ENCODE assay signal across 1 cellular context in the genomic region with DNA sequence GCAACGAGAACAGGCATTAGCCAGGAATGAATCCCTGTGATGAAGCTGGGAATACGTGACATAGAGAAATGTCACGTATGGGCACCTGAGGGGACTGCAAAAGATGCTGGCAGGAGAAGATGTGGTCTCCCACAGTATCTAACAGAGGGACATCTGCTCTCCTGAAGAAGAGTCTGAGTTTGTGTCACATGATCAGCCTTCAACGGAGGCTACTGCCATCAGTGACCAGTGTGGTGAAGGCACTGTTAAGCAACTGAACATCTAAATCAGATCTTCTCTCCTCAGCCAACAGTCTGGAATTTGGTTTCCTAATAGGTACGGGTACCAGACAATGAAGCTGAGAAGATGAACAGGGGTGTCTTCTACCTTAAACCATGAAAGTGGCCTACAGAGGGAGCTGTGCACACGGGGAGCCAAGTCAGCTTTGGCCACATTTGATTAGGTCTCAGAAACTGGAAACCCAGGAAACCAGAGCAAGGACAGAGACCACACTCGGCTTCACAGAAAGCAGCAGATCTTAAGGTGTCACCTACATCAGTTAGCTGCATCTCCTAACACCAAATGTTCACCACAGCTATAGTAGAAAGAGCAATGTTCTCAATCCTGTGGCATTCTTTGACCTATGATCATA.
A peak's percentile ranks its signal among the peaks of the same experiment; 100 is the strongest.
TF ChIP-seq lines count a peak whose summit lies in the region.

No MANE protein-coding gene starts in this region.

TF ChIP-seq in GM12878, 131 proteins besides CTCF, POLR2A, EP300 and RAD21 (continued from another document):
- TF ChIP-seq NBN (IDR thresholded peaks at IDR 0.05) (no peak), RCOR1 (conservative IDR thresholded peaks at IDR 0.05; ENCODE audit: low read depth, low read length) (no peak), SMAD5 (IDR thresholded peaks at IDR 0.05; ENCODE audit: low read depth) (no peak), EZH2 (IDR thresholded peaks at IDR 0.05; ENCODE audit: borderline replicate concordance, control insufficient read depth, low read depth, low read length) (no peak), ZNF622 (IDR thresholded peaks at IDR 0.05) (no peak), TBL1XR1 (IDR thresholded peaks at IDR 0.05; ENCODE audit: low read depth, low read length) (no peak), ZSCAN29 (IDR thresholded peaks at IDR 0.05) (no peak), NFXL1 (IDR thresholded peaks at IDR 0.05; ENCODE audit: borderline replicate concordance) (no peak), IRF4 (IDR thresholded peaks at IDR 0.05; ENCODE audit: low read depth, low read length) (no peak), POLR2AphosphoS2 (IDR thresholded peaks at IDR 0.05; ENCODE audit: low read depth, low read length) (no peak), YY1 (IDR thresholded peaks at IDR 0.05; ENCODE audit: low read depth, low read length) (peak; percentile 28; the same call in 1 of the 2 replicates), SMC3 (IDR thresholded peaks at IDR 0.05; ENCODE audit: borderline replicate concordance, low read length) (peak; percentile 41; the same call in 1 of the 2 replicates), BCL11A (IDR thresholded peaks at IDR 0.05; ENCODE audit: low read depth, low read length) (no peak), CREB1 (IDR thresholded peaks at IDR 0.05; ENCODE audit: low read depth) (peak; percentile 66), HDAC2 (IDR thresholded peaks at IDR 0.05) (no peak), SMAD1 (IDR thresholded peaks at IDR 0.05; ENCODE audit: low read depth, partially characterized antibody) (no peak), RB1 (IDR thresholded peaks at IDR 0.05; ENCODE audit: borderline replicate concordance) (no peak), BRCA1 (IDR thresholded peaks at IDR 0.05; ENCODE audit: low read depth, low read length) (no peak), CEBPB (IDR thresholded peaks at IDR 0.05; ENCODE audit: borderline replicate concordance in 1 of 2, low read depth in 2 of 2, low read length in 2 of 2) (no peak), CHD2 (IDR thresholded peaks at IDR 0.05; ENCODE audit: borderline replicate concordance, low read depth, low read length) (no peak)
- TF ChIP-seq, protein P1, sequence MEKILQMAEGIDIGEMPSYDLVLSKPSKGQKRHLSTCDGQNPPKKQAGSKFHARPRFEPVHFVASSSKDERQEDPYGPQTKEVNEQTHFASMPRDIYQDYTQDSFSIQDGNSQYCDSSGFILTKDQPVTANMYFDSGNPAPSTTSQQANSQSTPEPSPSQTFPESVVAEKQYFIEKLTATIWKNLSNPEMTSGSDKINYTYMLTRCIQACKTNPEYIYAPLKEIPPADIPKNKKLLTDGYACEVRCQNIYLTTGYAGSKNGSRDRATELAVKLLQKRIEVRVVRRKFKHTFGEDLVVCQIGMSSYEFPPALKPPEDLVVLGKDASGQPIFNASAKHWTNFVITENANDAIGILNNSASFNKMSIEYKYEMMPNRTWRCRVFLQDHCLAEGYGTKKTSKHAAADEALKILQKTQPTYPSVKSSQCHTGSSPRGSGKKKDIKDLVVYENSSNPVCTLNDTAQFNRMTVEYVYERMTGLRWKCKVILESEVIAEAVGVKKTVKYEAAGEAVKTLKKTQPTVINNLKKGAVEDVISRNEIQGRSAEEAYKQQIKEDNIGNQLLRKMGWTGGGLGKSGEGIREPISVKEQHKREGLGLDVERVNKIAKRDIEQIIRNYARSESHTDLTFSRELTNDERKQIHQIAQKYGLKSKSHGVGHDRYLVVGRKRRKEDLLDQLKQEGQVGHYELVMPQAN (conservative IDR thresholded peaks at IDR 0.05): no peak
- TF ChIP-seq, protein P2, sequence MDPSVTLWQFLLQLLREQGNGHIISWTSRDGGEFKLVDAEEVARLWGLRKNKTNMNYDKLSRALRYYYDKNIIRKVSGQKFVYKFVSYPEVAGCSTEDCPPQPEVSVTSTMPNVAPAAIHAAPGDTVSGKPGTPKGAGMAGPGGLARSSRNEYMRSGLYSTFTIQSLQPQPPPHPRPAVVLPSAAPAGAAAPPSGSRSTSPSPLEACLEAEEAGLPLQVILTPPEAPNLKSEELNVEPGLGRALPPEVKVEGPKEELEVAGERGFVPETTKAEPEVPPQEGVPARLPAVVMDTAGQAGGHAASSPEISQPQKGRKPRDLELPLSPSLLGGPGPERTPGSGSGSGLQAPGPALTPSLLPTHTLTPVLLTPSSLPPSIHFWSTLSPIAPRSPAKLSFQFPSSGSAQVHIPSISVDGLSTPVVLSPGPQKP (IDR thresholded peaks at IDR 0.05; ENCODE audit: low read depth, low read length): no peak
- TF ChIP-seq, protein P3, sequence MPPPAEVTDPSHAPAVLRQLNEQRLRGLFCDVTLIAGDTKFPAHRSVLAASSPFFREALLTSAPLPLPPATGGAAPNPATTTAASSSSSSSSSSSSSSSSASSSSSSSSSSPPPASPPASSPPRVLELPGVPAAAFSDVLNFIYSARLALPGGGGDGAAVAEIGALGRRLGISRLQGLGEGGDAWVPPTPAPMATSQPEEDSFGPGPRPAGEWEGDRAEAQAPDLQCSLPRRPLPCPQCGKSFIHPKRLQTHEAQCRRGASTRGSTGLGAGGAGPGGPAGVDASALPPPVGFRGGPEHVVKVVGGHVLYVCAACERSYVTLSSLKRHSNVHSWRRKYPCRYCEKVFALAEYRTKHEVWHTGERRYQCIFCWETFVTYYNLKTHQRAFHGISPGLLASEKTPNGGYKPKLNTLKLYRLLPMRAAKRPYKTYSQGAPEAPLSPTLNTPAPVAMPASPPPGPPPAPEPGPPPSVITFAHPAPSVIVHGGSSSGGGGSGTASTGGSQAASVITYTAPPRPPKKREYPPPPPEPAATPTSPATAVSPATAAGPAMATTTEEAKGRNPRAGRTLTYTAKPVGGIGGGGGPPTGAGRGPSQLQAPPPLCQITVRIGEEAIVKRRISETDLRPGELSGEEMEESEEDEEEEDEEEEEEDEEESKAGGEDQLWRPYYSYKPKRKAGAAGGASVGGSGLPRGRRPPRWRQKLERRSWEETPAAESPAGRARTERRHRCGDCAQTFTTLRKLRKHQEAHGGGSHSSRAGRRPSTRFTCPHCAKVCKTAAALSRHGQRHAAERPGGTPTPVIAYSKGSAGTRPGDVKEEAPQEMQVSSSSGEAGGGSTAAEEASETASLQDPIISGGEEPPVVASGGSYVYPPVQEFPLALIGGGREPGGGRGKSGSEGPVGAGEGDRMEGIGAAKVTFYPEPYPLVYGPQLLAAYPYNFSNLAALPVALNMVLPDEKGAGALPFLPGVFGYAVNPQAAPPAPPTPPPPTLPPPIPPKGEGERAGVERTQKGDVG (CRISPR knock-in tag; IDR thresholded peaks at IDR 0.05): no peak
- TF ChIP-seq, protein P4, sequence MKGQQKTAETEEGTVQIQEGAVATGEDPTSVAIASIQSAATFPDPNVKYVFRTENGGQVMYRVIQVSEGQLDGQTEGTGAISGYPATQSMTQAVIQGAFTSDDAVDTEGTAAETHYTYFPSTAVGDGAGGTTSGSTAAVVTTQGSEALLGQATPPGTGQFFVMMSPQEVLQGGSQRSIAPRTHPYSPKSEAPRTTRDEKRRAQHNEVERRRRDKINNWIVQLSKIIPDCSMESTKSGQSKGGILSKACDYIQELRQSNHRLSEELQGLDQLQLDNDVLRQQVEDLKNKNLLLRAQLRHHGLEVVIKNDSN (IDR thresholded peaks at IDR 0.05; ENCODE audit: borderline replicate concordance, extremely low read length, insufficient read depth, low read depth, low read length): no peak
- TF ChIP-seq, protein P5, sequence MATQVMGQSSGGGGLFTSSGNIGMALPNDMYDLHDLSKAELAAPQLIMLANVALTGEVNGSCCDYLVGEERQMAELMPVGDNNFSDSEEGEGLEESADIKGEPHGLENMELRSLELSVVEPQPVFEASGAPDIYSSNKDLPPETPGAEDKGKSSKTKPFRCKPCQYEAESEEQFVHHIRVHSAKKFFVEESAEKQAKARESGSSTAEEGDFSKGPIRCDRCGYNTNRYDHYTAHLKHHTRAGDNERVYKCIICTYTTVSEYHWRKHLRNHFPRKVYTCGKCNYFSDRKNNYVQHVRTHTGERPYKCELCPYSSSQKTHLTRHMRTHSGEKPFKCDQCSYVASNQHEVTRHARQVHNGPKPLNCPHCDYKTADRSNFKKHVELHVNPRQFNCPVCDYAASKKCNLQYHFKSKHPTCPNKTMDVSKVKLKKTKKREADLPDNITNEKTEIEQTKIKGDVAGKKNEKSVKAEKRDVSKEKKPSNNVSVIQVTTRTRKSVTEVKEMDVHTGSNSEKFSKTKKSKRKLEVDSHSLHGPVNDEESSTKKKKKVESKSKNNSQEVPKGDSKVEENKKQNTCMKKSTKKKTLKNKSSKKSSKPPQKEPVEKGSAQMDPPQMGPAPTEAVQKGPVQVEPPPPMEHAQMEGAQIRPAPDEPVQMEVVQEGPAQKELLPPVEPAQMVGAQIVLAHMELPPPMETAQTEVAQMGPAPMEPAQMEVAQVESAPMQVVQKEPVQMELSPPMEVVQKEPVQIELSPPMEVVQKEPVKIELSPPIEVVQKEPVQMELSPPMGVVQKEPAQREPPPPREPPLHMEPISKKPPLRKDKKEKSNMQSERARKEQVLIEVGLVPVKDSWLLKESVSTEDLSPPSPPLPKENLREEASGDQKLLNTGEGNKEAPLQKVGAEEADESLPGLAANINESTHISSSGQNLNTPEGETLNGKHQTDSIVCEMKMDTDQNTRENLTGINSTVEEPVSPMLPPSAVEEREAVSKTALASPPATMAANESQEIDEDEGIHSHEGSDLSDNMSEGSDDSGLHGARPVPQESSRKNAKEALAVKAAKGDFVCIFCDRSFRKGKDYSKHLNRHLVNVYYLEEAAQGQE (IDR thresholded peaks at IDR 0.05; ENCODE audit: low read depth, low read length): no peak
- TF ChIP-seq, protein P6, sequence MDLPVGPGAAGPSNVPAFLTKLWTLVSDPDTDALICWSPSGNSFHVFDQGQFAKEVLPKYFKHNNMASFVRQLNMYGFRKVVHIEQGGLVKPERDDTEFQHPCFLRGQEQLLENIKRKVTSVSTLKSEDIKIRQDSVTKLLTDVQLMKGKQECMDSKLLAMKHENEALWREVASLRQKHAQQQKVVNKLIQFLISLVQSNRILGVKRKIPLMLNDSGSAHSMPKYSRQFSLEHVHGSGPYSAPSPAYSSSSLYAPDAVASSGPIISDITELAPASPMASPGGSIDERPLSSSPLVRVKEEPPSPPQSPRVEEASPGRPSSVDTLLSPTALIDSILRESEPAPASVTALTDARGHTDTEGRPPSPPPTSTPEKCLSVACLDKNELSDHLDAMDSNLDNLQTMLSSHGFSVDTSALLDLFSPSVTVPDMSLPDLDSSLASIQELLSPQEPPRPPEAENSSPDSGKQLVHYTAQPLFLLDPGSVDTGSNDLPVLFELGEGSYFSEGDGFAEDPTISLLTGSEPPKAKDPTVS (IDR thresholded peaks at IDR 0.05; ENCODE audit: low read depth, low read length): no peak
